14 cellular contexts compared by ENCODE assay signal in the genomic region with DNA sequence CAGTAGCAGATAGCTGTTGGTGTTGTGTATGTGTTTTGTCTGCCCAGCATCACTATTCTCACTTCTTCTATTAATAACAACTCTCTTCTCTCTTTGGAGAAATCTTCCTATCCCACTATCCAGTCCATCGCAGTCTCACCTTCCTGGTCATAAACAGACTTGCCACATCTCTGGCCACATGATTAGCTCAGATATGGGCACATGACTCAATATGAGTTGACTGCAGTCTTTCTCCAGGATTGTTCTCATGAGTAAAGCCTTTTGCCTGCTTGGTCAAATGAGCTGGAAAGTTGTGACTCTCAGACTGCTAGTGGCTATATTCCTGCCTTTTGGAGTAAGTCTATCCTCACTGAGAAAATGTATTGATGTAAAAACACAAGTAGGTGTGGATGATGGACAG.
"Had no signal": no experiment of that assay in that cellular context is flagged by ENCODE, and none has a peak within 500 bp of the region (broad histone marks: within the 10 kb centered on the region; RNA-seq: fewer than 3 reads in every experiment).

No MANE protein-coding gene starts in this region.

- H3K27me3 ChIP-seq: body of pancreas, hepatocyte, neural progenitor cell, ovary, upper lobe of right lung had no signal

- H3K27ac Mint-ChIP-seq: activated CD8-positive, alpha-beta T cell treated with anti-CD3 and anti-CD28 coated beads, Interleukin-2, amount 10 ng/mL, durations not matched to agents 7 days and 5 days; activated naive CD8-positive, alpha-beta T cell treated with anti-CD3 and anti-CD28 coated beads, Interleukin-2, amount 50 U/mL, for 24 hours; mesothelial cell of epicardium; neural progenitor cell; stimulated activated naive CD8-positive, alpha-beta T cell treated with anti-CD3 and anti-CD28 coated beads, Interleukin-15, Interleukin-2, amounts not matched to agents 100 ng/mL and 50 ng/mL, for 24 hours had no signal

- H3K79me2 ChIP-seq: hepatocyte had no signal

- H3K4me1 ChIP-seq: body of pancreas, upper lobe of right lung had no signal

- H3K27ac ChIP-seq: body of pancreas, hepatocyte, neural progenitor cell, ovary, upper lobe of right lung, VCaP had no signal

- H3K9ac ChIP-seq: neural progenitor cell had no signal

- H3K36me3 ChIP-seq: ovary, upper lobe of right lung had no signal

- H2AFZ ChIP-seq: hepatocyte, neural progenitor cell had no signal

- H3K4me3 ChIP-seq: body of pancreas, hepatocyte, neural progenitor cell, ovary, upper lobe of right lung had no signal

- DNase-seq: activated CD4-positive, alpha-beta T cell treated with anti-CD3 and anti-CD28 coated beads for 4 hours; activated CD8-positive, alpha-beta memory T cell treated with anti-CD3 and anti-CD28 coated beads, Interleukin-2, amount 50 U/mL, for 48 hours; activated CD8-positive, alpha-beta T cell treated with anti-CD3 and anti-CD28 coated beads, Interleukin-2, amount 10 ng/mL, durations not matched to agents 7 days and 5 days; activated naive CD8-positive, alpha-beta T cell treated with anti-CD3 and anti-CD28 coated beads, Interleukin-2, amount 50 U/mL, for 24 hours; body of pancreas; ovary; stimulated activated CD4-positive, alpha-beta T cell treated with anti-CD3 and anti-CD28 coated beads, Interleukin-4, amount 100 ng/mL, for 24 hours; T1000; upper lobe of right lung had no signal

- H3K9me3 Mint-ChIP-seq: activated naive CD8-positive, alpha-beta T cell treated with anti-CD3 and anti-CD28 coated beads, Interleukin-2, amount 50 U/mL, for 24 hours had no signal

- H3K4me2 ChIP-seq: hepatocyte, neural progenitor cell had no signal

- H3K27me3 Mint-ChIP-seq: stimulated activated naive CD8-positive, alpha-beta T cell treated with anti-CD3 and anti-CD28 coated beads, Interleukin-15, Interleukin-2, amounts not matched to agents 100 ng/mL and 50 ng/mL, for 24 hours had no signal

- H3K4me3 Mint-ChIP-seq: activated CD8-positive, alpha-beta T cell treated with anti-CD3 and anti-CD28 coated beads, Interleukin-2, amount 10 ng/mL, durations not matched to agents 7 days and 5 days; activated naive CD8-positive, alpha-beta T cell treated with anti-CD3 and anti-CD28 coated beads, Interleukin-2, amount 50 U/mL, for 24 hours; mesothelial cell of epicardium; neural progenitor cell; stimulated activated naive CD8-positive, alpha-beta T cell treated with anti-CD3 and anti-CD28 coated beads, Interleukin-15, Interleukin-2, amounts not matched to agents 100 ng/mL and 50 ng/mL, for 24 hours had no signal

- ATAC-seq: activated CD8-positive, alpha-beta T cell treated with anti-CD3 and anti-CD28 coated beads, Interleukin-2, amount 10 ng/mL, durations not matched to agents 7 days and 5 days; activated naive CD8-positive, alpha-beta T cell treated with anti-CD3 and anti-CD28 coated beads, Interleukin-2, amount 50 U/mL, for 24 hours; body of pancreas; upper lobe of right lung had no signal

- H3K9me3 ChIP-seq: body of pancreas, ovary, upper lobe of right lung had no signal
